9 cellular contexts compared by ENCODE assay signal in genomic region chr3:49461443-49462171, GRCh38. TPM values are rescaled to one million over a fixed set of nuclear protein-coding genes. Genes with fewer than 3 reads are reported as not detected.
DNase-seq lines count a peak whose midpoint lies in the region; ATAC-seq and TF ChIP-seq lines count a peak whose summit lies in the region.
"Had no signal": no experiment of that assay in that cellular context is flagged by ENCODE, and none has a peak within 500 bp of the region (broad histone marks: within the 10 kb centered on the region; RNA-seq: fewer than 3 reads in every experiment).

No MANE protein-coding gene starts in this region.

- peaks cover 11% of the 10 kb centered on the region for H3K4me1 ChIP-seq in foreskin keratinocyte
- peaks cover 12% of the 10 kb centered on the region for H3K4me1 ChIP-seq in vagina
- H3K4me1 ChIP-seq: ascending aorta had no signal

- no peaks in the 10 kb centered on the region for H3K27me3 Mint-ChIP-seq in osteocyte (ENCODE audit: unreplicated experiment)

- ATAC-seq in foreskin keratinocyte = peak; percentile 70
- no peak for ATAC-seq in GM21528 (IDR thresholded peaks at IDR 0.05; ENCODE audit: low FRiP score, unreplicated experiment)

- in situ Hi-C loops in G401 (cut with HindIII; ENCODE audit: low sequenced_read_pairs) = no loop called here

- no peaks in the 10 kb centered on the region for H3K36me3 ChIP-seq in vagina
- H3K36me3 ChIP-seq: ascending aorta had no signal

- H3K9me3 ChIP-seq in vagina = no peaks in the 10 kb centered on the region
- H3K9me3 ChIP-seq: ascending aorta had no signal

- H3K4me3 Mint-ChIP-seq in osteocyte (ENCODE audit: unreplicated experiment) = peak overlapping the region; percentile 5

- no peaks in the 10 kb centered on the region for H3K36me3 Mint-ChIP-seq in osteocyte (ENCODE audit: unreplicated experiment)

- intact Hi-C loops in vagina (cut with DNase I) = no loop called here

- peak overlapping the region; percentile 86 for H3K27ac Mint-ChIP-seq in osteocyte (ENCODE audit: unreplicated experiment)

- H3K4me1 Mint-ChIP-seq in osteocyte (ENCODE audit: unreplicated experiment) = peaks cover 20% of the 10 kb centered on the region

- DNase-seq in G401 (ENCODE audit: low spot score) (peak; percentile 31), foreskin keratinocyte (peak in 1 of 2 donors; percentile 60), osteocyte (ENCODE audit: extremely low spot score, unreplicated experiment) (no peak), DMS53 treated with DMSO at 0.1 percent for 48 hours (lab: John Stamatoyannopoulos, UW; ENCODE audit: unreplicated experiment) (no peak), vagina (ENCODE audit: extremely low spot score in 2 of 2) (no peak), NCI-H510A treated with DMSO at 0.1 percent for 48 hours (lab: John Stamatoyannopoulos, UW) (no peak)

- no peaks in the 10 kb centered on the region for H3K9me3 Mint-ChIP-seq in osteocyte (ENCODE audit: unreplicated experiment)

- H3K27me3 ChIP-seq in foreskin keratinocyte = no peaks in the 10 kb centered on the region
- no peaks in the 10 kb centered on the region for H3K27me3 ChIP-seq in vagina
- H3K27me3 ChIP-seq: ascending aorta had no signal

- TF ChIP-seq CTCF in VCaP (conservative IDR thresholded peaks at IDR 0.05) (no peak), foreskin keratinocyte (conservative IDR thresholded peaks at IDR 0.05) (no peak), osteocyte (IDR thresholded peaks at IDR 0.05) (no peak), vagina (IDR thresholded peaks at IDR 0.05) (no peak)

- TF ChIP-seq POLR2A in vagina (IDR thresholded peaks at IDR 0.05) = no peak

- H3K27ac ChIP-seq in VCaP (peak overlapping the region; percentile 86), foreskin keratinocyte (peak overlapping the region; percentile 46), vagina (no peak overlapping the region)

- H3K4me3 ChIP-seq in vagina = no peak overlapping the region
- H3K4me3 ChIP-seq: ascending aorta had no signal

RNA-seq across cellular contexts. Expression of gene DAG1, which starts 8.5 kb away (rescaled TPM):
- total RNA-seq in G401 (2014; rRNA removed; shearing (Covaris generic)) = 91.3 and 143 TPM in 2 replicates
- total RNA-seq in foreskin keratinocyte = 47.7 and 49.9 TPM in 2 replicates
- polyA plus RNA-seq in foreskin keratinocyte = 18.9 and 22.2 TPM in 2 replicates
- total RNA-seq in osteocyte = 136 and 143 TPM in 2 replicates
- 46.7 TPM for total RNA-seq in vagina

RNA-seq across cellular contexts. Expression of gene NICN1, which starts 32.5 kb away (rescaled TPM):
- 7.4 and 7.8 TPM in 2 replicates for total RNA-seq in G401 (2014; rRNA removed; shearing (Covaris generic))
- total RNA-seq in foreskin keratinocyte (7.3 and 7.5 TPM in 2 replicates), osteocyte (31.4 and 34.4 TPM in 2 replicates), vagina (5.9 TPM)
- polyA plus RNA-seq in foreskin keratinocyte = 6.9 and 7.3 TPM in 2 replicates

RNA-seq across cellular contexts. Expression of gene AMT, which starts 39.3 kb away (rescaled TPM):
- total RNA-seq in G401 (2014; rRNA removed; shearing (Covaris generic)) = 0.14 and 0.55 TPM in 2 replicates
- total RNA-seq in foreskin keratinocyte (1.2 and 1.3 TPM in 2 replicates), osteocyte (8.0 and 9.4 TPM in 2 replicates), vagina (6.1 TPM)
- 2.3 and 2.7 TPM in 2 replicates for polyA plus RNA-seq in foreskin keratinocyte
- total RNA-seq: ascending aorta had no signal

RNA-seq across cellular contexts. Expression of gene TCTA, which starts 49.4 kb away (rescaled TPM):
- total RNA-seq in G401 (2014; rRNA removed; shearing (Covaris generic)) = 23.7 and 25.7 TPM in 2 replicates
- total RNA-seq in foreskin keratinocyte (9.9 and 10.6 TPM in 2 replicates), osteocyte (34.7 and 36.4 TPM in 2 replicates), vagina (16.7 TPM)
- 12.9 and 14.0 TPM in 2 replicates for polyA plus RNA-seq in foreskin keratinocyte

RNA-seq across cellular contexts. Expression of gene RHOA, which starts 49.8 kb away (rescaled TPM):
- 562 and 605 TPM in 2 replicates for total RNA-seq in G401 (2014; rRNA removed; shearing (Covaris generic))
- total RNA-seq in foreskin keratinocyte (439 and 458 TPM in 2 replicates), osteocyte (574 and 607 TPM in 2 replicates), vagina (377 TPM)
- 381 and 403 TPM in 2 replicates for polyA plus RNA-seq in foreskin keratinocyte
